In the genomic region with DNA sequence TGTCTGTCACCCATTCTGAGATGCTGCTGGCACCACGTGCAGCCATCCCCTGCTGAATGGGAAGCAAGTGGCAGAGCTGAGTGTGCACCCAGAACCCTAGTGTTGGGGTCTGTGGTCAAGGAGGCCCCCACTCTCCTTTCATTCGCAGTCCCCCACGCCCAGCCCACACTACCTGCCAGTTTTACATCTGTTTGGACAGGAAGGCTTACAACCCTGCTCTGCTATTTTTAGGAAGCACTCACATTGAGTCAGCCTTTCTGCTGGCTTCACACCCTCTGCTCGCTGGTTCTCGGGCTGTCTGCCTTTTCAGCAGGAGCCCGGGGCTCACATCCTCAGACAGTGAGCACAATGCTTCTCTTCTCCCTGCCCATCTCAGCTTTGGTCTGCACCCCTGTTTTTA, we compare ENCODE assay signal across 9 cellular contexts. TPM values are rescaled to one million over a fixed set of nuclear protein-coding genes. Genes with fewer than 3 reads are reported as not detected.
DNase-seq lines count a peak whose midpoint lies in the region; ATAC-seq, FAIRE-seq and TF ChIP-seq lines count a peak whose summit lies in the region.
"Had no signal": no experiment of that assay in that cellular context is flagged by ENCODE, and none has a peak within 500 bp of the region (broad histone marks: within the 10 kb centered on the region; RNA-seq: fewer than 3 reads in every experiment).

No MANE protein-coding gene starts in this region.

- ATAC-seq in GM19452 (IDR thresholded peaks at IDR 0.05; ENCODE audit: unreplicated experiment) = peak; percentile 76
- ATAC-seq in HG03521 (IDR thresholded peaks at IDR 0.05; ENCODE audit: unreplicated experiment) = peak; percentile 65

- dilution Hi-C loops in endothelial cell of umbilical vein (cut with MboI; ENCODE audit: extremely low pct_ligation_motif_present, low sequenced_read_pairs) = no loop called here

- peak overlapping the region; percentile 26 for H2AFZ ChIP-seq in endothelial cell of umbilical vein (ENCODE audit: low read depth, low read length)
- H2AFZ ChIP-seq: parathyroid adenoma had no signal

- 69 to 74% methylated on average over 6 of the region's 6 CpGs for WGBS in testis, 2 donors

- POLR2A ChIA-PET in endothelial cell of umbilical vein (lab: Charles Lee) = no interaction called here

- CTCF ChIA-PET in endothelial cell of umbilical vein (lab: Charles Lee) = interaction anchor here (0.7 to 0.9 kb wide), 4 partner anchors 9 to 509 kb away, joined by 3 to 4 read pairs (median 3); no protein-coding TSS in a partner anchor

- intact Hi-C loops in endothelial cell of umbilical vein (cut with micrococcal nuclease) (no loop called here), testis (cut with DNase I; ENCODE audit: low total_unique reads) (no loop called here)

- H3K27me3 ChIP-seq in endothelial cell of umbilical vein (ENCODE audit: control insufficient read depth in 2 of 2, insufficient read depth in 2 of 2, low read length in 2 of 2) = peaks cover 0 to 2% of the 10 kb centered on the region in 2 experiments
- H3K27me3 ChIP-seq in testis = no peaks in the 10 kb centered on the region

- no peak for TF ChIP-seq CTCF in endothelial cell of umbilical vein (IDR thresholded peaks at IDR 0.05; ENCODE audit: extremely low read depth in 1 of 2, insufficient read depth in 1 of 2, low read depth in 1 of 2, low read length in 2 of 2)
- no peak for TF ChIP-seq CTCF in testis (IDR thresholded peaks at IDR 0.05)

- H3K4me1 ChIP-seq in endothelial cell of umbilical vein (ENCODE audit: control insufficient read depth, extremely low read depth, insufficient read depth, low read length) (peaks cover 2% of the 10 kb centered on the region), testis (peaks cover 12% of the 10 kb centered on the region)
- H3K4me1 ChIP-seq: parathyroid adenoma had no signal

- FAIRE-seq in endothelial cell of umbilical vein (lab: Jason Lieb, UNC) = no peak

- H3K9me1 ChIP-seq in endothelial cell of umbilical vein (replicated peaks; ENCODE audit: control insufficient read depth, extremely low read depth, insufficient read depth, low read length) = no peaks in the 10 kb centered on the region

- H4K20me1 ChIP-seq in endothelial cell of umbilical vein (replicated peaks; ENCODE audit: control insufficient read depth, extremely low read depth, insufficient read depth, low read length) = no peaks in the 10 kb centered on the region

- H3K9me3 ChIP-seq in endothelial cell of umbilical vein (replicated peaks; ENCODE audit: control insufficient read depth, insufficient read depth, low read length) (no peaks in the 10 kb centered on the region), testis (no peaks in the 10 kb centered on the region)

- H3K36me3 ChIP-seq in endothelial cell of umbilical vein (ENCODE audit: control insufficient read depth in 2 of 2, extremely low read depth in 1 of 2, insufficient read depth in 2 of 2, low read length in 2 of 2) (no peaks in the 10 kb centered on the region), testis (ENCODE audit: low read depth, missing control alignments) (no peaks in the 10 kb centered on the region)

- BruUV-seq in endothelial cell of umbilical vein (replicated peaks; lab: Mats Ljungman, UMichigan) = no TSS peak

- H3K27ac ChIP-seq in endothelial cell of umbilical vein (ENCODE audit: insufficient read depth, low read depth, low read length) = no peak overlapping the region
- no peak overlapping the region for H3K27ac ChIP-seq in testis
- H3K27ac ChIP-seq: parathyroid adenoma had no signal

- H3K79me2 ChIP-seq in endothelial cell of umbilical vein (ENCODE audit: control insufficient read depth, insufficient read depth, low read length) = no peaks in the 10 kb centered on the region
- H3K79me2 ChIP-seq: parathyroid adenoma had no signal

- TF ChIP-seq POLR2A in endothelial cell of umbilical vein (IDR thresholded peaks at IDR 0.05; ENCODE audit: low read depth, low read length) = no peak
- TF ChIP-seq POLR2A in testis (IDR thresholded peaks at IDR 0.05) = no peak

- no peak overlapping the region for H3K4me2 ChIP-seq in endothelial cell of umbilical vein (ENCODE audit: insufficient read depth, low read length)

- no peak overlapping the region for H3K9ac ChIP-seq in endothelial cell of umbilical vein (replicated peaks; ENCODE audit: extremely low read depth, insufficient read depth, low read length)
- H3K9ac ChIP-seq: parathyroid adenoma had no signal

- DNase-seq in ELR (ENCODE audit: low read depth) (peak; percentile 43), endothelial cell of umbilical vein (ENCODE audit: low read depth, low spot score) (no peak), testis (no peak), cortex of kidney (lab: John Stamatoyannopoulos, UW) (no peak), NCI-H748 treated with DMSO at 0.1 percent for 48 hours (lab: John Stamatoyannopoulos, UW) (no peak), OCI-M2 (lab: John Stamatoyannopoulos, UW; ENCODE audit: unreplicated experiment) (no peak)

- H3K4me3 ChIP-seq in endothelial cell of umbilical vein (replicated peaks in 1 of 3; ENCODE audit: insufficient read depth in 1 of 3, low read depth in 1 of 3, low read length in 3 of 3) (no peak overlapping the region), testis (no peak overlapping the region)

TF ChIP-seq in endothelial cell of umbilical vein, 7 proteins besides CTCF, POLR2A, EP300 and RAD21:
- no peak for TF ChIP-seq GATA2 (IDR thresholded peaks at IDR 0.05; ENCODE audit: insufficient read depth, insufficient read length, low read depth, low read length)
- TF ChIP-seq MYC (IDR thresholded peaks at IDR 0.05; ENCODE audit: low read depth, low read length) = no peak
- no peak for TF ChIP-seq EZH2 (IDR thresholded peaks at IDR 0.05; ENCODE audit: borderline replicate concordance, low read depth, low read length, severe bottlenecking)

RNA-seq across cellular contexts. Expression of a gene that starts 10.7 kb away (rescaled TPM):
- total RNA-seq in endothelial cell of umbilical vein (54.0 and 54.4 TPM in 2 replicates), testis (10 to 100 TPM; 22.3 to 27.9 TPM)
- polyA plus RNA-seq in endothelial cell of umbilical vein (61.3 and 71.7 TPM in 2 replicates), testis (ENCODE audit: insufficient read depth, low read depth, low replicate concordance) (41.6 TPM)
- polyA plus RNA-seq in endothelial cell of umbilical vein (2011; cell fraction: cytosol; rRNA removed) = 48.1 and 52.9 TPM in 2 replicates
- polyA plus RNA-seq in endothelial cell of umbilical vein (2011; cell fraction: nucleus; rRNA removed) = 111 and 115 TPM in 2 replicates
- polyA plus RNA-seq in endothelial cell of umbilical vein (2012) = 49.6 and 78.8 TPM in 2 replicates
- 85.5 and 98.2 TPM in 2 replicates for polyA minus RNA-seq in endothelial cell of umbilical vein
- polyA minus RNA-seq in endothelial cell of umbilical vein (2011; cell fraction: cytosol; rRNA and poly(A)+ RNA removed) = 57.6 TPM
- polyA minus RNA-seq in endothelial cell of umbilical vein (2011; cell fraction: nucleus; rRNA and poly(A)+ RNA removed) = 25.6 and 36.5 TPM in 2 replicates

RNA-seq across cellular contexts. Expression of a gene that starts 41.0 kb away (rescaled TPM):
- total RNA-seq in endothelial cell of umbilical vein = 3.2 and 3.9 TPM in 2 replicates
- 1.1 and 1.3 TPM in 2 replicates for polyA plus RNA-seq in endothelial cell of umbilical vein
- 1.1 and 1.3 TPM in 2 replicates for polyA plus RNA-seq in endothelial cell of umbilical vein (2011; cell fraction: cytosol; rRNA removed)
- polyA plus RNA-seq in endothelial cell of umbilical vein (2011; cell fraction: nucleus; rRNA removed) = 3.5 and 6.2 TPM in 2 replicates
- polyA plus RNA-seq in endothelial cell of umbilical vein (2012) = 1.3 TPM in 2 replicates
- polyA minus RNA-seq in endothelial cell of umbilical vein = 3.0 and 6.0 TPM in 2 replicates
- 1.9 TPM for polyA minus RNA-seq in endothelial cell of umbilical vein (2011; cell fraction: cytosol; rRNA and poly(A)+ RNA removed)
- 5.4 and 7.0 TPM in 2 replicates for polyA minus RNA-seq in endothelial cell of umbilical vein (2011; cell fraction: nucleus; rRNA and poly(A)+ RNA removed)
- total RNA-seq in testis = 10 to 100 TPM; 33.3 to 36.7 TPM
- polyA plus RNA-seq in testis (ENCODE audit: insufficient read depth, low read depth, low replicate concordance) = 59.7 TPM
